ENCODE assay signal across 26 cellular contexts in genomic region chr16:86499889-86500707, GRCh38. TPM values are rescaled to one million over a fixed set of nuclear protein-coding genes. Genes with fewer than 3 reads are reported as not detected.
A peak's percentile ranks its signal among the peaks of the same experiment; 100 is the strongest.
DNase-seq lines count a peak whose midpoint lies in the region; ATAC-seq, FAIRE-seq and TF ChIP-seq lines count a peak whose summit lies in the region.
"Had no signal": no experiment of that assay in that cellular context is flagged by ENCODE, and none has a peak within 500 bp of the region (broad histone marks: within the 10 kb centered on the region; RNA-seq: fewer than 3 reads in every experiment).

No MANE protein-coding gene starts in this region.

- H3K79me1 ChIP-seq in IMR-90 (ENCODE audit: low read depth in 1 of 2, low read length in 2 of 2): peaks cover 0 to 42% of the 10 kb centered on the region in 2 experiments; a peak in 2 of 4 replicates

- peak overlapping the region; percentile 74; the same call in 1 of the 2 replicates for H3K23ac ChIP-seq in IMR-90 (ENCODE audit: low read depth, low read length)

- TF ChIP-seq EP300 in sigmoid colon (IDR thresholded peaks at IDR 0.05) (peak in 2 of 4 donors; percentile 67 to 76), HepG2 (IDR thresholded peaks at IDR 0.05; ENCODE audit: low read depth in 2 of 2, low read length in 2 of 2) (no peak), HepG2 (CRISPR knock-in tag; IDR thresholded peaks at IDR 0.05; ENCODE audit: borderline replicate concordance) (no peak)

- peak overlapping the region; percentile 55 for H3K4me2 ChIP-seq in IMR-90 (ENCODE audit: low read depth, low read length)
- no peak overlapping the region for H3K4me2 ChIP-seq in HepG2 (ENCODE audit: low read depth, low read length)
- H3K4me2 ChIP-seq: BLaER1 had no signal

- WGBS in IMR-90 (ENCODE audit: extremely low coverage in 2 of 2, insufficient read length in 1 of 2), 2 experiments: 40% methylated on average over 1 of the region's 16 CpGs; no CpG with 5 or more reads in 1 of the 2 experiments
- WGBS in esophagus, 2 donors: 18 to 19% methylated on average over 16 of the region's 16 CpGs
- WGBS in sigmoid colon, 2 donors: 9 to 16% methylated on average over 16 of the region's 16 CpGs
- WGBS in HepG2 (ENCODE audit: low lambda C conversion rate): 4% methylated on average over 15 of the region's 16 CpGs

- no peak for DNase-seq in IMR-90
- no peak for DNase-seq in mucosa of descending colon
- DNase-seq in sigmoid colon: peak; percentile 83
- no peak for DNase-seq in head of caudate nucleus
- no peak for DNase-seq in left cardiac atrium
- no peak for DNase-seq in HepG2 (ENCODE audit: low spot score)
- DNase-seq: ACHN; activated CD4-positive, alpha-beta T cell treated with anti-CD3 and anti-CD28 coated beads for 36 hours; activated effector memory CD4-positive, alpha-beta T cell treated with Interleukin-2 at 50 U/mL for 16 hours; activated naive CD8-positive, alpha-beta T cell treated with anti-CD3 and anti-CD28 coated beads for 36 hours; DMS53; GDM1; Karpas-422; NCI-H1436 treated with DMSO at 0.1 percent for 48 hours; NCI-H345; NCI-H748 treated with DMSO at 0.1 percent for 48 hours; nucleus accumbens; trophoblast cell had no signal

- H4K91ac ChIP-seq in IMR-90 (ENCODE audit: insufficient read depth, low read depth, low read length): peak overlapping the region; percentile 62

- peaks cover 20% of the 10 kb centered on the region for H3K9me1 ChIP-seq in IMR-90 (ENCODE audit: insufficient read depth, low read length)

- FAIRE-seq in HepG2 (lab: Jason Lieb, UNC): no peak
- FAIRE-seq: astrocyte had no signal

- H3K14ac ChIP-seq in IMR-90 (replicated peaks; ENCODE audit: low read depth, low read length): peak overlapping the region; percentile 67

- H3K9me3 ChIP-seq in IMR-90 (ENCODE audit: control insufficient read depth, insufficient read depth, low read length): no peaks in the 10 kb centered on the region
- H3K9me3 ChIP-seq in esophagus (ENCODE audit: control insufficient read depth in 2 of 2, insufficient read depth in 1 of 2, low read depth in 1 of 2, low read length in 1 of 2): peaks cover 0 to under 1% of the 10 kb centered on the region in 2 donors
- H3K9me3 ChIP-seq in mucosa of descending colon: no peaks in the 10 kb centered on the region
- no peaks in the 10 kb centered on the region for H3K9me3 ChIP-seq in sigmoid colon
- no peaks in the 10 kb centered on the region for H3K9me3 ChIP-seq in HepG2 (ENCODE audit: low read length)
- H3K9me3 ChIP-seq: BLaER1 had no signal

- TF ChIP-seq POLR2A in IMR-90 (IDR thresholded peaks at IDR 0.05; ENCODE audit: low read depth, low read length) (no peak), sigmoid colon (IDR thresholded peaks at IDR 0.05) (no peak), HepG2 (IDR thresholded peaks at IDR 0.05; ENCODE audit: insufficient read depth in 1 of 2, low read depth in 2 of 2, low read length in 2 of 2) (no peak)

- H2BK20ac ChIP-seq in IMR-90 (ENCODE audit: low read depth, low read length): peak overlapping the region; percentile 75

- H3K56ac ChIP-seq in IMR-90 (ENCODE audit: extremely low read depth, insufficient read depth, low read length): no peak overlapping the region

- H3K4me3 ChIP-seq in IMR-90 (ENCODE audit: insufficient read depth, low read depth, low read length) (no peak overlapping the region), esophagus (ENCODE audit: low read depth in 1 of 2, low read length in 2 of 2) (no peak overlapping the region), mucosa of descending colon (no peak overlapping the region), sigmoid colon (peak overlapping the region; percentile 15 to 84 (median 66)), HepG2 (replicated peaks in 1 of 3; ENCODE audit: insufficient read depth in 1 of 3, low read depth in 2 of 3, low read length in 3 of 3) (no peak overlapping the region)
- H3K4me3 ChIP-seq: BLaER1, skin epidermis had no signal

- ATAC-seq in IMR-90 (ENCODE audit: low read depth) (no peak), mucosa of descending colon (peak; percentile 10), left cardiac atrium (no peak), HepG2 (no peak), HG03442 (IDR thresholded peaks at IDR 0.05; ENCODE audit: unreplicated experiment) (no peak)
- ATAC-seq: activated CD4-positive, alpha-beta T cell treated with anti-CD3 and anti-CD28 coated beads for 36 hours had no signal

- H2AK9ac ChIP-seq in IMR-90 (replicated peaks; ENCODE audit: low read depth, low read length, poor library complexity): peak overlapping the region; percentile 12

- peak overlapping the region; percentile 12; the same call in 1 of the 2 replicates for H3K18ac ChIP-seq in IMR-90 (ENCODE audit: low read depth, low read length)

- POLR2A ChIA-PET in IMR-90 (lab: Charles Lee; ENCODE audit: unreplicated experiment) (interaction anchor here (0.7 kb wide), 1 partner anchor 678 kb away, joined by 3 read pairs; no protein-coding TSS in a partner anchor), HepG2 (lab: Yijun Ruan, JAX) (no interaction called here)

- CTCF ChIA-PET in IMR-90 (lab: Yijun Ruan, JAX) (no interaction called here), HepG2 (lab: Yijun Ruan, JAX; ENCODE audit: low intra/inter-chr PET ratio, low total read pairs) (no interaction called here)

- intact Hi-C loops in IMR-90 (cut with micrococcal nuclease): loop anchor here (10.0 kb wide), 1 partner anchor 345 kb away; no protein-coding TSS in a partner anchor
- intact Hi-C loops in mucosa of descending colon (cut with DNase I, micrococcal nuclease): loop anchor here in 1 of 2 donors (10.0 kb wide), 2 partner anchors 65 to 195 kb away; no protein-coding TSS in a partner anchor
- intact Hi-C loops in sigmoid colon (cut with DNase I): loop anchor here (2.0 to 5.0 kb wide), 2 partner anchors 71 to 193 kb away; no protein-coding TSS in a partner anchor
- intact Hi-C loops in head of caudate nucleus (cut with DNase I): no loop called here
- intact Hi-C loops in left cardiac atrium (cut with DNase I): no loop called here
- intact Hi-C loops in HepG2 (cut with micrococcal nuclease; ENCODE audit: unreplicated experiment): no loop called here

- peak overlapping the region; percentile 50; the same call in 1 of the 3 replicates for H2BK15ac ChIP-seq in IMR-90 (ENCODE audit: low read depth, low read length)

- H2AFZ ChIP-seq in IMR-90 (replicated peaks; ENCODE audit: low read length, poor library complexity) (no peak overlapping the region), HepG2 (ENCODE audit: low read length) (no peak overlapping the region)

- H3K4ac ChIP-seq in IMR-90 (ENCODE audit: low read depth, low read length): peak overlapping the region; percentile 79

- H2BK5ac ChIP-seq in IMR-90 (ENCODE audit: low read depth, low read length, poor library complexity, severe bottlenecking): no peak overlapping the region

- H2BK120ac ChIP-seq in IMR-90 (ENCODE audit: low read depth, low read length): peak overlapping the region; percentile 7

- dilution Hi-C loops in IMR-90 (cut with HindIII; ENCODE audit: low sequenced_read_pairs, unreplicated experiment): no loop called here

- TF ChIP-seq CTCF in IMR-90 (conservative IDR thresholded peaks at IDR 0.05; ENCODE audit: low read depth, low read length): no peak
- no peak for TF ChIP-seq CTCF in mucosa of descending colon (IDR thresholded peaks at IDR 0.05)
- no peak for TF ChIP-seq CTCF in sigmoid colon (IDR thresholded peaks at IDR 0.05)
- TF ChIP-seq CTCF in HepG2 (CRISPR knock-in tag; IDR thresholded peaks at IDR 0.05): no peak

- in situ Hi-C loops in IMR-90 (cut with MboI; ENCODE audit: low sequenced_read_pairs) (no loop called here), HepG2 (cut with HindIII; ENCODE audit: extremely low pct_ligation_motif_present, low pct_unique_long_range_greater_than_20kb) (loop anchor here (25.0 kb wide), 1 partner anchor 688 kb away; no protein-coding TSS in a partner anchor)

- H3K79me2 ChIP-seq in HepG2 (ENCODE audit: insufficient read depth, low read length): no peaks in the 10 kb centered on the region

- H4K20me1 ChIP-seq in IMR-90 (ENCODE audit: insufficient read depth, low read length) (peaks cover 96% of the 10 kb centered on the region), HepG2 (ENCODE audit: insufficient read depth, low read length) (no peaks in the 10 kb centered on the region; the same call in 1 of the 2 replicates)

- H3K27me3 ChIP-seq in IMR-90 (ENCODE audit: control insufficient read depth, insufficient read depth, low read length): no peaks in the 10 kb centered on the region
- peaks cover 0 to 14% of the 10 kb centered on the region in 2 donors for H3K27me3 ChIP-seq in esophagus (ENCODE audit: control insufficient read depth in 1 of 2, insufficient read depth in 2 of 2, low read length in 2 of 2)
- peaks cover 0 to 31% (median 2%) of the 10 kb centered on the region in 3 donors for H3K27me3 ChIP-seq in sigmoid colon
- peaks cover 27 to 91% of the 10 kb centered on the region in 2 experiments for H3K27me3 ChIP-seq in HepG2 (ENCODE audit: control insufficient read depth in 1 of 2, insufficient read depth in 2 of 2, low read length in 2 of 2)

- H3K27ac ChIP-seq in IMR-90 (ENCODE audit: insufficient read depth, low read length) (peak overlapping the region; percentile 63), esophagus (ENCODE audit: low read depth in 2 of 2, low read length in 1 of 2) (peak overlapping the region; percentile 68 to 83), sigmoid colon (peak overlapping the region; percentile 99 to 100 (median 99)), HepG2 (ENCODE audit: extremely low read length, insufficient read depth, low read length) (no peak overlapping the region)
- H3K27ac ChIP-seq: BLaER1, RWPE1, skin epidermis had no signal

- H4K5ac ChIP-seq in IMR-90 (ENCODE audit: low read depth, low read length): peak overlapping the region; percentile 57; the same call in 1 of the 2 replicates

- BruUV-seq in IMR-90 (replicated peaks; lab: Mats Ljungman, UMichigan) (TSS peak; percentile 0), HepG2 (replicated peaks; lab: Mats Ljungman, UMichigan) (no TSS peak)

- no peak for TF ChIP-seq RAD21 in IMR-90 (IDR thresholded peaks at IDR 0.05; ENCODE audit: low read length)
- TF ChIP-seq RAD21 in HepG2 (CRISPR knock-in tag; IDR thresholded peaks at IDR 0.05): no peak

- H3K36me3 ChIP-seq in IMR-90 (ENCODE audit: control insufficient read depth, insufficient read depth, low read length) (peaks cover 71% of the 10 kb centered on the region), esophagus (ENCODE audit: control insufficient read depth in 2 of 2, insufficient read depth in 2 of 2, low read length in 1 of 2) (no peaks in the 10 kb centered on the region), mucosa of descending colon (ENCODE audit: low read depth) (no peaks in the 10 kb centered on the region), sigmoid colon (no peaks in the 10 kb centered on the region), HepG2 (replicated peaks in 1 of 2; ENCODE audit: control insufficient read depth in 1 of 2, insufficient read depth in 2 of 2, low read length in 2 of 2) (no peaks in the 10 kb centered on the region)
- H3K36me3 ChIP-seq: BLaER1 had no signal

- peak overlapping the region; percentile 54 to 91; a peak in 2 of 4 replicates for H4K8ac ChIP-seq in IMR-90 (ENCODE audit: low read depth in 2 of 2, low read length in 2 of 2)

- H3K4me1 ChIP-seq in IMR-90 (ENCODE audit: control insufficient read depth, insufficient read depth, low read length): peaks cover 58% of the 10 kb centered on the region
- H3K4me1 ChIP-seq in esophagus (ENCODE audit: control insufficient read depth in 2 of 2, insufficient read depth in 2 of 2, low read length in 1 of 2): peaks cover 0 to 2% of the 10 kb centered on the region in 2 donors
- no peaks in the 10 kb centered on the region for H3K4me1 ChIP-seq in mucosa of descending colon (ENCODE audit: low read depth)
- H3K4me1 ChIP-seq in sigmoid colon: peaks cover 0 to 83% (median 49%) of the 10 kb centered on the region in 4 donors
- H3K4me1 ChIP-seq in HepG2 (ENCODE audit: insufficient read depth, low read length): peaks cover 9% of the 10 kb centered on the region; the same call in 1 of the 2 replicates
- H3K4me1 ChIP-seq: BLaER1 had no signal

- H3K9ac ChIP-seq in IMR-90 (ENCODE audit: low read depth, low read length) (peak overlapping the region; percentile 8; the same call in 1 of the 2 replicates), HepG2 (ENCODE audit: insufficient read depth, low read depth, low read length) (no peak overlapping the region)
- H3K9ac ChIP-seq: BLaER1 had no signal

- H2AK5ac ChIP-seq in IMR-90 (ENCODE audit: low read depth, low read length): peak overlapping the region; percentile 62; the same call in 1 of the 2 replicates

RNA-seq across cellular contexts. Expression of gene FOXF1, which starts 10.2 kb away (rescaled TPM):
- total RNA-seq in IMR-90 (2012; rRNA removed) (2.7 and 4.2 TPM in 2 replicates), mucosa of descending colon (10 to 100 TPM in 1 of 3 donors, 1 to 10 TPM in 2; 6.9 to 85.8 (median 9.9) TPM), sigmoid colon (10 to 100 TPM; 44.6 to 74.2 (median 59.3) TPM), left cardiac atrium (under 1 TPM; 0.24 to 0.41 TPM), HepG2 (2016; rRNA removed; fragmentation: Illumina TruSeq; extraction: Trizol) (not detected in 2 replicates)
- polyA plus RNA-seq in IMR-90 (2012; rRNA removed) (33.0 and 34.5 TPM in 2 replicates), esophagus (1 to 10 TPM; 2.1 to 4.6 TPM), sigmoid colon (1 to 10 TPM; 2.5 to 8.5 (median 4.8) TPM), HepG2 (2011; rRNA removed) (not detected in 2 replicates)
- 33.7 and 84.8 TPM in 2 replicates for polyA plus RNA-seq in IMR-90 (2012; cell fraction: cytosol; rRNA removed)
- polyA plus RNA-seq in IMR-90 (2012; cell fraction: nucleus; rRNA removed; ENCODE audit: low replicate concordance): 98.2 and 101 TPM in 2 replicates
- not detected in 2 replicates for total RNA-seq in HepG2 (2016; cell fraction: cytosol; rRNA removed; fragmentation: Illumina TruSeq; extraction: Trizol; ENCODE audit: low read depth)
- total RNA-seq in HepG2 (2016; cell fraction: insoluble cytoplasmic fraction; rRNA removed; fragmentation: Illumina TruSeq; extraction: Trizol): not detected in 2 replicates
- not detected in 2 replicates for total RNA-seq in HepG2 (2016; cell fraction: membrane; rRNA removed; fragmentation: Illumina TruSeq; extraction: Trizol)
- total RNA-seq in HepG2 (2016; cell fraction: nucleus; rRNA removed; fragmentation: Illumina TruSeq; extraction: Trizol): not detected in 2 replicates
- polyA plus RNA-seq in HepG2 (2011; cell fraction: cytosol; rRNA removed): not detected in 2 replicates
- polyA plus RNA-seq in HepG2 (2011; cell fraction: nucleus; rRNA removed): not detected in 2 replicates
- not detected in 2 replicates for polyA plus RNA-seq in HepG2 (2012)
- polyA plus RNA-seq in HepG2 (2016; cell fraction: cytosol; fragmentation: Illumina TruSeq; extraction: Trizol; ENCODE audit: low read depth): not detected in 2 replicates
- not detected in 2 replicates for polyA plus RNA-seq in HepG2 (2016; cell fraction: insoluble cytoplasmic fraction; fragmentation: Illumina TruSeq; extraction: Trizol; ENCODE audit: low read depth)
- not detected in 2 replicates for polyA plus RNA-seq in HepG2 (2016; cell fraction: membrane; fragmentation: Illumina TruSeq; extraction: Trizol; ENCODE audit: low read depth)
- polyA plus RNA-seq in HepG2 (2016; cell fraction: nucleus; fragmentation: Illumina TruSeq; extraction: Trizol; ENCODE audit: insufficient read depth, low read depth): not detected in 2 replicates
- polyA minus RNA-seq in HepG2 (2011; rRNA and poly(A)+ RNA removed; ENCODE audit: low replicate concordance): 5.0 TPM in 1 of 2 replicates, not detected in the other
- polyA minus RNA-seq in HepG2 (2011; cell fraction: cytosol; rRNA and poly(A)+ RNA removed): not detected in 2 replicates
- not detected in 2 replicates for polyA minus RNA-seq in HepG2 (2011; cell fraction: nucleus; rRNA and poly(A)+ RNA removed)
- total RNA-seq: activated CD4-positive, alpha-beta T cell treated with anti-CD3 and anti-CD28 coated beads for 36 hours; activated naive CD8-positive, alpha-beta T cell treated with anti-CD3 and anti-CD28 coated beads for 36 hours; kidney epithelial cell; T-helper 2 cell treated with Interferon-gamma antibody and Interleukin-4, amounts not matched to agents 100 ng/mL and 5 ng/mL, for 36 hours had no signal

RNA-seq across cellular contexts. Expression of gene MTHFSD, which starts 54.9 kb away (rescaled TPM):
- total RNA-seq in IMR-90 (2012; rRNA removed) (7.8 and 8.2 TPM in 2 replicates), mucosa of descending colon (10 to 100 TPM; 22.6 to 30.4 (median 25.5) TPM), sigmoid colon (10 to 100 TPM; 10.7 to 18.8 (median 11.9) TPM), left cardiac atrium (10 to 100 TPM; 10.3 to 12.4 TPM), HepG2 (2016; rRNA removed; fragmentation: Illumina TruSeq; extraction: Trizol) (8.9 and 16.3 TPM in 2 replicates)
- polyA plus RNA-seq in IMR-90 (2012; rRNA removed) (13.7 and 16.8 TPM in 2 replicates), esophagus (10 to 100 TPM in 1 of 2 donors, 1 to 10 TPM in 1; 9.7 to 14.1 TPM), sigmoid colon (10 to 100 TPM in 1 of 3 donors, 1 to 10 TPM in 2; 5.5 to 12.9 (median 6.6) TPM), HepG2 (2011; rRNA removed) (14.2 and 15.8 TPM in 2 replicates)
- polyA plus RNA-seq in IMR-90 (2012; cell fraction: cytosol; rRNA removed): 5.6 and 7.9 TPM in 2 replicates
- polyA plus RNA-seq in IMR-90 (2012; cell fraction: nucleus; rRNA removed; ENCODE audit: low replicate concordance): 71.8 and 97.1 TPM in 2 replicates
- 3.0 and 3.2 TPM in 2 replicates for total RNA-seq in HepG2 (2016; cell fraction: cytosol; rRNA removed; fragmentation: Illumina TruSeq; extraction: Trizol; ENCODE audit: low read depth)
- total RNA-seq in HepG2 (2016; cell fraction: insoluble cytoplasmic fraction; rRNA removed; fragmentation: Illumina TruSeq; extraction: Trizol): 9.5 and 14.5 TPM in 2 replicates
- total RNA-seq in HepG2 (2016; cell fraction: membrane; rRNA removed; fragmentation: Illumina TruSeq; extraction: Trizol): 6.0 and 6.1 TPM in 2 replicates
- 21.7 and 25.7 TPM in 2 replicates for total RNA-seq in HepG2 (2016; cell fraction: nucleus; rRNA removed; fragmentation: Illumina TruSeq; extraction: Trizol)
- polyA plus RNA-seq in HepG2 (2011; cell fraction: cytosol; rRNA removed): 5.8 and 6.4 TPM in 2 replicates
- 85.9 and 86.6 TPM in 2 replicates for polyA plus RNA-seq in HepG2 (2011; cell fraction: nucleus; rRNA removed)
- polyA plus RNA-seq in HepG2 (2012): 8.3 and 11.3 TPM in 2 replicates
- 1.9 and 2.3 TPM in 2 replicates for polyA plus RNA-seq in HepG2 (2016; cell fraction: cytosol; fragmentation: Illumina TruSeq; extraction: Trizol; ENCODE audit: low read depth)
- 9.8 and 13.1 TPM in 2 replicates for polyA plus RNA-seq in HepG2 (2016; cell fraction: insoluble cytoplasmic fraction; fragmentation: Illumina TruSeq; extraction: Trizol; ENCODE audit: low read depth)
- 4.8 and 5.1 TPM in 2 replicates for polyA plus RNA-seq in HepG2 (2016; cell fraction: membrane; fragmentation: Illumina TruSeq; extraction: Trizol; ENCODE audit: low read depth)
- 28.2 and 29.9 TPM in 2 replicates for polyA plus RNA-seq in HepG2 (2016; cell fraction: nucleus; fragmentation: Illumina TruSeq; extraction: Trizol; ENCODE audit: insufficient read depth, low read depth)
- 27.7 and 27.8 TPM in 2 replicates for polyA minus RNA-seq in HepG2 (2011; rRNA and poly(A)+ RNA removed; ENCODE audit: low replicate concordance)
- 5.9 and 9.4 TPM in 2 replicates for polyA minus RNA-seq in HepG2 (2011; cell fraction: cytosol; rRNA and poly(A)+ RNA removed)
- polyA minus RNA-seq in HepG2 (2011; cell fraction: nucleus; rRNA and poly(A)+ RNA removed): 76.5 and 82.9 TPM in 2 replicates

Comparison
In these comparisons a context has a peak if more than half of its experiments do, and no peak if none do; other contexts are left out.
1. H3K4me3 ChIP-seq: peak in sigmoid colon (4 of 4); none in IMR-90 (single experiment), esophagus (0 of 2), mucosa of descending colon (single experiment) and HepG2 (0 of 3).
2. intact Hi-C loops: an anchor here in IMR-90 (10.0 kb wide) and sigmoid colon (2.0 to 5.0 kb wide); none called in head of caudate nucleus, left cardiac atrium and HepG2.